8 cellular contexts compared by ENCODE assay signal in genomic region chr11:48172818-48173609, GRCh38. TPM values are rescaled to one million over a fixed set of nuclear protein-coding genes. Genes with fewer than 3 reads are reported as not detected.
A peak's percentile ranks its signal among the peaks of the same experiment; 100 is the strongest.
DNase-seq lines count a peak whose midpoint lies in the region; ATAC-seq and TF ChIP-seq lines count a peak whose summit lies in the region.

No MANE protein-coding gene starts in this region.

- ATAC-seq in GM21423 (IDR thresholded peaks at IDR 0.05; ENCODE audit: unreplicated experiment) (peak; percentile 72), heart right ventricle (peak; percentile 46 to 77 (median 69)), GM21825 (IDR thresholded peaks at IDR 0.05; ENCODE audit: unreplicated experiment) (no peak)

- peak; percentile 31 for DNase-seq in DMS114 treated with DMSO at 0.1 percent for 48 hours (lab: John Stamatoyannopoulos, UW; ENCODE audit: unreplicated experiment)
- peak; percentile 56 for DNase-seq in Kasumi-1 (lab: John Stamatoyannopoulos, UW)
- DNase-seq in SK-N-DZ (ENCODE audit: low spot score) = peak; percentile 48
- peak; percentile 23 for DNase-seq in activated naive CD8-positive, alpha-beta T cell treated with anti-CD3 and anti-CD28 coated beads, Interleukin-2, amount 50 U/mL, for 16 hours (ENCODE audit: low read depth, low spot score)
- DNase-seq in heart right ventricle = peak; percentile 60 to 67
- DNase-seq in retinal pigment epithelial cell (ENCODE audit: low read depth) = no peak

- H3K36me3 ChIP-seq in heart right ventricle = peaks cover 0 to 14% (median 0%) of the 10 kb centered on the region in 9 donors

- H3K27me3 ChIP-seq in heart right ventricle = no peaks in the 10 kb centered on the region

- peaks cover 0 to 8% (median 0%) of the 10 kb centered on the region in 11 donors for H3K9me3 ChIP-seq in heart right ventricle

- TF ChIP-seq CTCF in heart right ventricle (IDR thresholded peaks at IDR 0.05) (peak; percentile 76 to 92 (median 87)), retinal pigment epithelial cell (conservative IDR thresholded peaks at IDR 0.05; ENCODE audit: low read depth, low read length) (peak; percentile 99)

- H3K4me3 ChIP-seq in heart right ventricle (peak overlapping the region in 1 of 10 donors; percentile 16), retinal pigment epithelial cell (ENCODE audit: low read length) (peak overlapping the region; percentile 19)

- peaks cover 6 to 53% (median 36%) of the 10 kb centered on the region in 9 donors for H3K4me1 ChIP-seq in heart right ventricle

- WGBS in heart right ventricle, 2 donors = 31 to 32% methylated on average over 14 of the region's 14 CpGs

- intact Hi-C loops in heart right ventricle (cut with DNase I) = loop anchor here in 4 of 10 donors (5.0 to 10.0 kb wide), 3 partner anchors 132 to 992 kb away; partner anchors contain the start of gene OR4S1 (in 3 of the 4)

- H3K27ac ChIP-seq in heart right ventricle = peak overlapping the region in 8 of 10 donors; percentile 26 to 90 (median 66)

RNA-seq across cellular contexts. Expression of gene OR4B1, which starts 43.6 kb away (rescaled TPM):
- not detected in 2 replicates for polyA plus RNA-seq in SK-N-DZ (2014; cell fraction: cytosol; rRNA removed)
- polyA plus RNA-seq in SK-N-DZ (2014; cell fraction: nucleus; rRNA removed) = not detected in 2 replicates
- not detected for total RNA-seq in heart right ventricle
- not detected for polyA plus RNA-seq in heart right ventricle
